Comparison of ENCODE assay signal across 23 cellular contexts in the genomic region with DNA sequence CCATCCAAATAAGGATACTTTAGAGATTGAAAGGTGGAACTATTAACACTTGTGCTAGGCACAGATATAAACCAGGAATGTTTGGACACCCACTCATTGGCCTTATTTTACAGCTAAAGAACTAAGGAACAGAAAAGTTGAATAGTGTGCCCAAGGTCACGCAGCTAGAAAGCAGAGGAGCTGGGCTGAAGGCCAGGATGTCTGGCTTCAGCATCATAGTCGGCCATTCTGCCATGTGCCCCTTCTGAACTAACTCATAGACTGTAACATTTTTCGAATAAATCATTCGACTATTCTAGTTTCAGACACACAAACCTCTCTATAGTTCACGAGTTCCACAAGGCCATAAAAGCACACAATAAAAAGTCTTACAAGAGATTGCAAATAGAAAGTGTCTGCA.
"Had no signal": no experiment of that assay in that cellular context is flagged by ENCODE, and none has a peak within 500 bp of the region (broad histone marks: within the 10 kb centered on the region; RNA-seq: fewer than 3 reads in every experiment).

No MANE protein-coding gene starts in this region.

- DNase-seq: activated CD4-positive, alpha-beta T cell treated with anti-CD3 and anti-CD28 coated beads for 48 hours; activated CD4-positive, alpha-beta T cell treated with anti-CD3 and anti-CD28 coated beads, Interleukin-2, amount 50 U/mL, for 48 hours; caudate nucleus; cortex of kidney; foreskin fibroblast; head of caudate nucleus; hippocampal formation; kidney; left colon; mammary epithelial cell; nucleus accumbens; psoas muscle; sigmoid colon; SJCRH30; small intestine; stimulated activated CD4-positive, alpha-beta T cell treated with anti-CD3 and anti-CD28 coated beads, Interleukin-2, amount 100 ng/mL, for 24 hours; stimulated activated naive CD4-positive, alpha-beta T cell treated with Interleukin-2 at 50 U/mL for 16 hours; upper lobe of left lung had no signal

- ATAC-seq: esophagus mucosa, left colon, psoas muscle, SK-N-SH treated with all-trans-retinoic acid at 6 μM for 48 hours had no signal

- H3K27ac Mint-ChIP-seq: activated naive CD4-positive, alpha-beta T cell treated with anti-CD3 and anti-CD28 coated beads, Interleukin-2, amount 50 U/mL, for 24 hours had no signal

- H3K4me3 Mint-ChIP-seq: activated naive CD4-positive, alpha-beta T cell treated with anti-CD3 and anti-CD28 coated beads, Interleukin-2, amount 50 U/mL, for 24 hours; neural crest cell; T-helper 2 cell treated with Interferon-gamma antibody and Interleukin-4, amounts not matched to agents 5 μg/mL and 100 μg/mL, for 36 hours had no signal

- H3K27me3 Mint-ChIP-seq: activated naive CD4-positive, alpha-beta T cell treated with anti-CD3 and anti-CD28 coated beads, Interleukin-2, amount 50 U/mL, for 24 hours had no signal

- H3K4me1 Mint-ChIP-seq: neural crest cell had no signal

- H3K9me3 Mint-ChIP-seq: activated naive CD4-positive, alpha-beta T cell treated with anti-CD3 and anti-CD28 coated beads, Interleukin-2, amount 50 U/mL, for 24 hours; neural crest cell had no signal
